In genomic region chr1:13430495-13430894, GRCh38 we compare ENCODE assay signal across 7 cellular contexts. TPM values are rescaled to one million over a fixed set of nuclear protein-coding genes. Genes with fewer than 3 reads are reported as not detected.
"Had no signal": no experiment of that assay in that cellular context is flagged by ENCODE, and none has a peak within 500 bp of the region (broad histone marks: within the 10 kb centered on the region; RNA-seq: fewer than 3 reads in every experiment).

No MANE protein-coding gene starts in this region.

- H2AFZ ChIP-seq: GM23338 had no signal

- H3K4me2 ChIP-seq: GM23338 had no signal

- H3K4me1 Mint-ChIP-seq: GM23338, H9 had no signal

- H3K4me3 Mint-ChIP-seq: GM23338, H9 had no signal

- H3K27ac Mint-ChIP-seq: GM23338, H9 had no signal

- H3K4me3 ChIP-seq: GM23338, K562 had no signal

- DNase-seq: H9, HCEC 1CT, IMR-90 had no signal

- ATAC-seq: GM23338, K562 had no signal

RNA-seq across cellular contexts. Expression of gene PRAMEF20, which starts 20.2 kb away (rescaled TPM):
- total RNA-seq: GM23338, H1, H9, HT-29, IMR-90, K562 had no signal

RNA-seq across cellular contexts. Expression of gene PRAMEF17, which starts 41.1 kb away (rescaled TPM):
- total RNA-seq: GM23338, H1, H9, HT-29, IMR-90, K562 had no signal

RNA-seq across cellular contexts. Expression of gene PRAMEF19, which starts 58.7 kb away (rescaled TPM):
- total RNA-seq: GM23338, H1, H9, HT-29, IMR-90, K562 had no signal
